9 cellular contexts compared by ENCODE assay signal in genomic region chr5:172123269-172123692, GRCh38.
DNase-seq lines count a peak whose midpoint lies in the region; ATAC-seq, FAIRE-seq and TF ChIP-seq lines count a peak whose summit lies in the region.
"Had no signal": no experiment of that assay in that cellular context is flagged by ENCODE, and none has a peak within 500 bp of the region (broad histone marks: within the 10 kb centered on the region; RNA-seq: fewer than 3 reads in every experiment).

No MANE protein-coding gene starts in this region.

- no peak for FAIRE-seq in bronchial epithelial cell (lab: Jason Lieb, UNC)

- H3K27me3 ChIP-seq in BE2C, result no peaks in the 10 kb centered on the region
- no peaks in the 10 kb centered on the region for H3K27me3 ChIP-seq in MG63
- H3K27me3 ChIP-seq in bronchial epithelial cell (ENCODE audit: control insufficient read depth, insufficient read depth, low read length), result no peaks in the 10 kb centered on the region

- ATAC-seq in left colon, result peak; percentile 98
- no peak for ATAC-seq in GM21619 (IDR thresholded peaks at IDR 0.05; ENCODE audit: unreplicated experiment)

- no peak overlapping the region for H3K27ac Mint-ChIP-seq in nephron progenitor cell

- no peaks in the 10 kb centered on the region for H3K9me3 ChIP-seq in BE2C
- peaks cover 5% of the 10 kb centered on the region for H3K9me3 ChIP-seq in MG63

- intact Hi-C loops in left colon (cut with DNase I, micrococcal nuclease), result no loop called here

- DNase-seq in BE2C, result peak; percentile 85
- DNase-seq in MG63, result peak; percentile 90
- DNase-seq in bronchial epithelial cell (ENCODE audit: low read depth), result peak; percentile 15
- peak; percentile 64 to 75 for DNase-seq in left colon
- no peak for DNase-seq in SIG-M5 treated with dmso at 0.1 percent for 504 hours (lab: John Stamatoyannopoulos, UW; ENCODE audit: unreplicated experiment)
- no peak for DNase-seq in activated T-cell treated with anti-CD3 and anti-CD28 coated beads, Interleukin-2, amount 50 U/mL, for 48 hours
- no peak for DNase-seq in nephron progenitor cell
- DNase-seq: activated naive CD8-positive, alpha-beta T cell treated with anti-CD3 and anti-CD28 coated beads, Interleukin-2, amount 10 ng/mL, durations not matched to agents 7 days and 5 days had no signal

- no peaks in the 10 kb centered on the region for H3K36me3 Mint-ChIP-seq in nephron progenitor cell (ENCODE audit: low read depth)

- H3K9me3 Mint-ChIP-seq in nephron progenitor cell, result no peaks in the 10 kb centered on the region
- H3K9me3 Mint-ChIP-seq: activated naive CD8-positive, alpha-beta T cell treated with anti-CD3 and anti-CD28 coated beads, Interleukin-2, amount 10 ng/mL, durations not matched to agents 7 days and 5 days had no signal

- peaks cover 4% of the 10 kb centered on the region for H3K27me3 Mint-ChIP-seq in nephron progenitor cell (ENCODE audit: low read depth, poor library complexity)
- H3K27me3 Mint-ChIP-seq: activated naive CD8-positive, alpha-beta T cell treated with anti-CD3 and anti-CD28 coated beads, Interleukin-2, amount 10 ng/mL, durations not matched to agents 7 days and 5 days had no signal

- H3K4me3 ChIP-seq in BE2C (ENCODE audit: low read depth, low read length), result no peak overlapping the region
- no peak overlapping the region for H3K4me3 ChIP-seq in MG63
- H3K4me3 ChIP-seq in bronchial epithelial cell (ENCODE audit: low read depth, low read length), result no peak overlapping the region

- TF ChIP-seq CTCF in BE2C (IDR thresholded peaks at IDR 0.05; ENCODE audit: low read depth, low read length) (peak; percentile 63), bronchial epithelial cell (IDR thresholded peaks at IDR 0.05; ENCODE audit: insufficient read depth, low read length, severe bottlenecking) (no peak), nephron progenitor cell (IDR thresholded peaks at IDR 0.05) (no peak)

- H3K36me3 ChIP-seq in BE2C (no peaks in the 10 kb centered on the region), MG63 (peaks cover 8% of the 10 kb centered on the region; the same call in 1 of the 2 replicates), bronchial epithelial cell (ENCODE audit: control insufficient read depth, insufficient read depth, low read length) (peaks cover 4% of the 10 kb centered on the region)

- H3K4me1 ChIP-seq in BE2C, result no peaks in the 10 kb centered on the region

- H3K4me1 Mint-ChIP-seq in nephron progenitor cell, result peaks cover 8% of the 10 kb centered on the region

- H3K4me3 Mint-ChIP-seq in nephron progenitor cell, result no peak overlapping the region
- H3K4me3 Mint-ChIP-seq: activated naive CD8-positive, alpha-beta T cell treated with anti-CD3 and anti-CD28 coated beads, Interleukin-2, amount 10 ng/mL, durations not matched to agents 7 days and 5 days had no signal

Comparison
In these comparisons a context has a peak if more than half of its experiments do, and no peak if none do; other contexts are left out.
1. DNase-seq: peak in BE2C (single experiment), MG63 (single experiment), bronchial epithelial cell (single experiment) and left colon (2 of 2); none in SIG-M5 treated with dmso at 0.1 percent for 504 hours (single experiment), activated T-cell treated with anti-CD3 and anti-CD28 coated beads, Interleukin-2, amount 50 U/mL, for 48 hours (0 of 2) and nephron progenitor cell (single experiment).